ENCODE assay signal across 1 cellular context in genomic region chr11:85685820-85686459, GRCh38.
TF ChIP-seq lines count a peak whose summit lies in the region.

Gene CCDC89, minus strand, starts transcription at chr11:85686195. Its CDS starts 65 bp downstream, at chr11:85686130.

TF ChIP-seq in HepG2, 621 proteins besides CTCF, POLR2A, EP300 and RAD21 (continued from another document):
- TF ChIP-seq GTF3A (CRISPR knock-in tag; conservative IDR thresholded peaks at IDR 0.05) (no peak), HMGXB3 (CRISPR knock-in tag; IDR thresholded peaks at IDR 0.05; ENCODE audit: borderline replicate concordance) (peak; percentile 99), ZNF747 (CRISPR knock-in tag; IDR thresholded peaks at IDR 0.05; ENCODE audit: borderline replicate concordance) (no peak), SMAD9 (CRISPR knock-in tag; IDR thresholded peaks at IDR 0.05) (no peak), ZNF674 (CRISPR knock-in tag; IDR thresholded peaks at IDR 0.05; ENCODE audit: low read depth) (no peak), CHCHD3 (CRISPR knock-in tag; IDR thresholded peaks at IDR 0.05) (no peak), SSRP1 (CRISPR knock-in tag; IDR thresholded peaks at IDR 0.05) (no peak), CEBPB (IDR thresholded peaks at IDR 0.05; ENCODE audit: borderline replicate concordance, low read depth, low read length) (peak; percentile 18; the same call in 1 of the 2 replicates), RFX3 (CRISPR knock-in tag; IDR thresholded peaks at IDR 0.05) (peak; percentile 65), ZNF713 (CRISPR knock-in tag; IDR thresholded peaks at IDR 0.05) (no peak), NFYB (CRISPR knock-in tag; IDR thresholded peaks at IDR 0.05) (peak; percentile 72), NFYC (CRISPR knock-in tag; IDR thresholded peaks at IDR 0.05) (peak; percentile 69), PBX3 (CRISPR knock-in tag; IDR thresholded peaks at IDR 0.05; ENCODE audit: borderline replicate concordance) (no peak), TRIM24 (CRISPR knock-in tag; IDR thresholded peaks at IDR 0.05) (no peak), SYNCRIP (IDR thresholded peaks at IDR 0.05; ENCODE audit: insufficient read depth, low read depth, low read length) (no peak)
- TF ChIP-seq, protein P1, sequence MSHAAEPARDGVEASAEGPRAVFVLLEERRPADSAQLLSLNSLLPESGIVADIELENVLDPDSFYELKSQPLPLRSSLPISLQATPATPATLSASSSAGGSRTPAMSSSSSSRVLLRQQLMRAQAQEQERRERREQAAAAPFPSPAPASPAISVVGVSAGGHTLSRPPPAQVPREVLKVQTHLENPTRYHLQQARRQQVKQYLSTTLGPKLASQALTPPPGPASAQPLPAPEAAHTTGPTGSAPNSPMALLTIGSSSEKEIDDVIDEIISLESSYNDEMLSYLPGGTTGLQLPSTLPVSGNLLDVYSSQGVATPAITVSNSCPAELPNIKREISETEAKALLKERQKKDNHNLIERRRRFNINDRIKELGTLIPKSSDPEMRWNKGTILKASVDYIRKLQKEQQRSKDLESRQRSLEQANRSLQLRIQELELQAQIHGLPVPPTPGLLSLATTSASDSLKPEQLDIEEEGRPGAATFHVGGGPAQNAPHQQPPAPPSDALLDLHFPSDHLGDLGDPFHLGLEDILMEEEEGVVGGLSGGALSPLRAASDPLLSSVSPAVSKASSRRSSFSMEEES (CRISPR knock-in tag; IDR thresholded peaks at IDR 0.05) = no peak
- TF ChIP-seq, protein P2, sequence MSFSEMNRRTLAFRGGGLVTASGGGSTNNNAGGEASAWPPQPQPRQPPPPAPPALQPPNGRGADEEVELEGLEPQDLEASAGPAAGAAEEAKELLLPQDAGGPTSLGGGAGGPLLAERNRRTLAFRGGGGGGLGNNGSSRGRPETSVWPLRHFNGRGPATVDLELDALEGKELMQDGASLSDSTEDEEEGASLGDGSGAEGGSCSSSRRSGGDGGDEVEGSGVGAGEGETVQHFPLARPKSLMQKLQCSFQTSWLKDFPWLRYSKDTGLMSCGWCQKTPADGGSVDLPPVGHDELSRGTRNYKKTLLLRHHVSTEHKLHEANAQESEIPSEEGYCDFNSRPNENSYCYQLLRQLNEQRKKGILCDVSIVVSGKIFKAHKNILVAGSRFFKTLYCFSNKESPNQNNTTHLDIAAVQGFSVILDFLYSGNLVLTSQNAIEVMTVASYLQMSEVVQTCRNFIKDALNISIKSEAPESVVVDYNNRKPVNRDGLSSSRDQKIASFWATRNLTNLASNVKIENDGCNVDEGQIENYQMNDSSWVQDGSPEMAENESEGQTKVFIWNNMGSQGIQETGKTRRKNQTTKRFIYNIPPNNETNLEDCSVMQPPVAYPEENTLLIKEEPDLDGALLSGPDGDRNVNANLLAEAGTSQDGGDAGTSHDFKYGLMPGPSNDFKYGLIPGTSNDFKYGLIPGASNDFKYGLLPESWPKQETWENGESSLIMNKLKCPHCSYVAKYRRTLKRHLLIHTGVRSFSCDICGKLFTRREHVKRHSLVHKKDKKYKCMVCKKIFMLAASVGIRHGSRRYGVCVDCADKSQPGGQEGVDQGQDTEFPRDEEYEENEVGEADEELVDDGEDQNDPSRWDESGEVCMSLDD (CRISPR knock-in tag; IDR thresholded peaks at IDR 0.05; ENCODE audit: borderline replicate concordance) = no peak
